In genomic region chr20:45592574-45593189, GRCh38 we compare ENCODE assay signal across 8 cellular contexts. TPM values are rescaled to one million over a fixed set of nuclear protein-coding genes. Genes with fewer than 3 reads are reported as not detected.
DNase-seq lines count a peak whose midpoint lies in the region; ATAC-seq and TF ChIP-seq lines count a peak whose summit lies in the region.

No MANE protein-coding gene starts in this region.

- no peak overlapping the region for H3K4me3 ChIP-seq in fibroblast of the aortic adventitia (ENCODE audit: low read depth, low read length)

- in situ Hi-C loops in KBM-7 (cut with MboI; ENCODE audit: low pct_unique_long_range_greater_than_20kb, low sequenced_read_pairs): no loop called here

- ATAC-seq in HG02840 (IDR thresholded peaks at IDR 0.05; ENCODE audit: low FRiP score, unreplicated experiment): no peak

- TF ChIP-seq CTCF in fibroblast of the aortic adventitia (IDR thresholded peaks at IDR 0.05; ENCODE audit: insufficient read depth, low read length): peak; percentile 53

- DNase-seq in stimulated activated CD4-positive, alpha-beta T cell treated with anti-CD3 and anti-CD28 coated beads, Interleukin-12 subunit alpha, Interleukin-12 subunit beta, amount 100 ng/mL, for 48 hours (ENCODE audit: low read depth in 2 of 3, low spot score in 1 of 3): peak in 2 of 3 donors; percentile 5 to 30
- no peak for DNase-seq in stimulated activated CD4-positive, alpha-beta T cell treated with anti-CD3 and anti-CD28 coated beads, Interleukin-4, amount 100 ng/mL, for 1 hour
- peak; percentile 61 for DNase-seq in KBM-7
- DNase-seq in SK-N-DZ (ENCODE audit: low spot score): peak; percentile 49
- DNase-seq in fibroblast of the aortic adventitia (ENCODE audit: low read depth): peak; percentile 10
- peak; percentile 3 for DNase-seq in smooth muscle cell of the brain vasculature (ENCODE audit: low read depth, low spot score)
- DNase-seq in UCSD-AML1 (lab: John Stamatoyannopoulos, UW; ENCODE audit: unreplicated experiment): no peak

RNA-seq across cellular contexts. Expression of gene WFDC8, which starts 13.6 kb away (rescaled TPM):
- polyA plus RNA-seq in SK-N-DZ (2014; cell fraction: cytosol; rRNA removed): not detected in 2 replicates
- polyA plus RNA-seq in SK-N-DZ (2014; cell fraction: nucleus; rRNA removed): not detected in 2 replicates
- total RNA-seq in fibroblast of the aortic adventitia (ENCODE audit: low replicate concordance): not detected in 2 replicates

RNA-seq across cellular contexts. Expression of gene WFDC10A, which starts 36.9 kb away (rescaled TPM):
- polyA plus RNA-seq in SK-N-DZ (2014; cell fraction: cytosol; rRNA removed): not detected in 2 replicates
- not detected in 2 replicates for polyA plus RNA-seq in SK-N-DZ (2014; cell fraction: nucleus; rRNA removed)
- not detected in 2 replicates for total RNA-seq in fibroblast of the aortic adventitia (ENCODE audit: low replicate concordance)

RNA-seq across cellular contexts. Expression of gene WFDC9, which starts 38.4 kb away (rescaled TPM):
- not detected in 2 replicates for polyA plus RNA-seq in SK-N-DZ (2014; cell fraction: cytosol; rRNA removed)
- not detected in 2 replicates for polyA plus RNA-seq in SK-N-DZ (2014; cell fraction: nucleus; rRNA removed)
- not detected in 2 replicates for total RNA-seq in fibroblast of the aortic adventitia (ENCODE audit: low replicate concordance)

RNA-seq across cellular contexts. Expression of gene EPPIN, which starts 45.5 kb away (rescaled TPM):
- polyA plus RNA-seq in SK-N-DZ (2014; cell fraction: cytosol; rRNA removed): not detected in 2 replicates
- polyA plus RNA-seq in SK-N-DZ (2014; cell fraction: nucleus; rRNA removed): not detected in 2 replicates
- not detected in 2 replicates for total RNA-seq in fibroblast of the aortic adventitia (ENCODE audit: low replicate concordance)

RNA-seq across cellular contexts. Expression of gene WFDC6, which starts 53.4 kb away (rescaled TPM):
- not detected in 2 replicates for polyA plus RNA-seq in SK-N-DZ (2014; cell fraction: cytosol; rRNA removed)
- not detected in 2 replicates for polyA plus RNA-seq in SK-N-DZ (2014; cell fraction: nucleus; rRNA removed)
- total RNA-seq in fibroblast of the aortic adventitia (ENCODE audit: low replicate concordance): not detected in 2 replicates

Comparison
In these comparisons a context has a peak if more than half of its experiments do, and no peak if none do; other contexts are left out.
1. DNase-seq: peak in stimulated activated CD4-positive, alpha-beta T cell treated with anti-CD3 and anti-CD28 coated beads, Interleukin-12 subunit alpha, Interleukin-12 subunit beta, amount 100 ng/mL, for 48 hours (2 of 3), KBM-7 (single experiment), SK-N-DZ (single experiment), fibroblast of the aortic adventitia (single experiment) and smooth muscle cell of the brain vasculature (single experiment); none in stimulated activated CD4-positive, alpha-beta T cell treated with anti-CD3 and anti-CD28 coated beads, Interleukin-4, amount 100 ng/mL, for 1 hour (single experiment) and UCSD-AML1 (single experiment).